Comparison of ENCODE assay signal across 8 cellular contexts in genomic region chr4:121484633-121485032, GRCh38.
DNase-seq lines count a peak whose midpoint lies in the region; ATAC-seq and TF ChIP-seq lines count a peak whose summit lies in the region.

No MANE protein-coding gene starts in this region.

- BruUV-seq in Caco-2 (replicated peaks; lab: Mats Ljungman, UMichigan): no TSS peak

- H3K36me3 ChIP-seq in Caco-2 (ENCODE audit: control insufficient read depth, insufficient read depth, low read length): no peaks in the 10 kb centered on the region

- CTCF ChIA-PET in Caco-2 (lab: Charles Lee): interaction anchor here (1.9 kb wide), 1 partner anchor 252 kb away, joined by 5 read pairs; no protein-coding TSS in a partner anchor

- POLR2A ChIA-PET in Caco-2 (lab: Charles Lee): no interaction called here

- peak; percentile 43 to 60 for TF ChIP-seq CTCF in Caco-2 (IDR thresholded peaks at IDR 0.05; ENCODE audit: insufficient read depth in 1 of 2, low read depth in 1 of 2, low read length in 1 of 2, severe bottlenecking in 1 of 2, unreplicated experiment in 1 of 2)
- TF ChIP-seq CTCF in omental fat pad (IDR thresholded peaks at IDR 0.05): no peak

- peak; percentile 98 for ATAC-seq in GM18858 (IDR thresholded peaks at IDR 0.05; ENCODE audit: unreplicated experiment)
- ATAC-seq in HG02884 (IDR thresholded peaks at IDR 0.05; ENCODE audit: unreplicated experiment): peak; percentile 97
- ATAC-seq in omental fat pad (ENCODE audit: low FRiP score): no peak

- H3K27me3 Mint-ChIP-seq in Caco-2 (ENCODE audit: insufficient read depth, unreplicated experiment): no peaks in the 10 kb centered on the region

- H3K36me3 Mint-ChIP-seq in Caco-2 (ENCODE audit: insufficient read depth, unreplicated experiment): no peaks in the 10 kb centered on the region

- H3K4me1 ChIP-seq in Caco-2: no peaks in the 10 kb centered on the region

- H3K4me3 ChIP-seq in Caco-2 (ENCODE audit: low read depth, low read length): no peak overlapping the region

- H3K9me3 Mint-ChIP-seq in Caco-2 (ENCODE audit: unreplicated experiment): peaks cover 8% of the 10 kb centered on the region

- no peaks in the 10 kb centered on the region for H3K9me3 ChIP-seq in Caco-2

- intact Hi-C loops in Caco-2 (cut with micrococcal nuclease; ENCODE audit: unreplicated experiment): loop anchor here (1.0 to 5.0 kb wide), 2 partner anchors 158 to 172 kb away; no protein-coding TSS in a partner anchor

- no peaks in the 10 kb centered on the region for H3K27me3 ChIP-seq in Caco-2 (replicated peaks; ENCODE audit: control insufficient read depth, insufficient read depth, low read length)

- H3K4me1 Mint-ChIP-seq in Caco-2 (ENCODE audit: low read depth, unreplicated experiment): no peaks in the 10 kb centered on the region

- H3K27ac Mint-ChIP-seq in Caco-2 (ENCODE audit: unreplicated experiment): no peak overlapping the region

- no peak overlapping the region for H3K4me3 Mint-ChIP-seq in Caco-2 (ENCODE audit: unreplicated experiment)

- DNase-seq in Caco-2 (peak in 1 of 2 experiments; percentile 40), NCI-H524 treated with DMSO at 0.1 percent for 48 hours (lab: John Stamatoyannopoulos, UW) (peak; percentile 2), cerebellar cortex (ENCODE audit: low spot score) (peak; percentile 19), medulla oblongata (ENCODE audit: extremely low spot score) (peak; percentile 8), omental fat pad (ENCODE audit: low spot score) (no peak), occipital lobe (lab: John Stamatoyannopoulos, UW) (no peak)

Comparison
In these comparisons a context has a peak if more than half of its experiments do, and no peak if none do; other contexts are left out.
1. DNase-seq: peak in NCI-H524 treated with DMSO at 0.1 percent for 48 hours (single experiment), cerebellar cortex (single experiment) and medulla oblongata (single experiment); none in omental fat pad (single experiment) and occipital lobe (single experiment).
2. CTCF ChIP-seq: peak in Caco-2 (2 of 2); none in omental fat pad (0 of 3).